In genomic region chr18:9739516-9739915, GRCh38 we compare ENCODE assay signal across 22 cellular contexts. TPM values are rescaled to one million over a fixed set of nuclear protein-coding genes. Genes with fewer than 3 reads are reported as not detected.
DNase-seq lines count a peak whose midpoint lies in the region; ATAC-seq and TF ChIP-seq lines count a peak whose summit lies in the region.
"Had no signal": no experiment of that assay in that cellular context is flagged by ENCODE, and none has a peak within 500 bp of the region (broad histone marks: within the 10 kb centered on the region; RNA-seq: fewer than 3 reads in every experiment).

No MANE protein-coding gene starts in this region.

- H3K27me3 ChIP-seq in GM23338 (ENCODE audit: insufficient read depth): no peaks in the 10 kb centered on the region
- H3K27me3 ChIP-seq: hepatocyte, left lung had no signal

- H3K4me3 Mint-ChIP-seq in GM23338 (no peak overlapping the region), progenitor cell of endocrine pancreas (ENCODE audit: low read depth) (no peak overlapping the region)
- H3K4me3 Mint-ChIP-seq: CD8-positive, alpha-beta T cell; immature natural killer cell; nephron; stimulated activated effector memory CD8-positive, alpha-beta T cell treated with anti-CD3 and anti-CD28 coated beads, Interleukin-12 subunit alpha, Interleukin-12 subunit beta, amount 100 ng/mL, for 72 hours had no signal

- H3K9me2 ChIP-seq in GM23338 (ENCODE audit: insufficient read depth): no peaks in the 10 kb centered on the region

- DNase-seq in GM23338 (ENCODE audit: low spot score): no peak
- no peak for DNase-seq in epithelial cell of proximal tubule (ENCODE audit: low read depth)
- no peak for DNase-seq in progenitor cell of endocrine pancreas (ENCODE audit: low spot score, unreplicated experiment)
- DNase-seq in SHP77 treated with DMSO at 0.1 percent for 48 hours (lab: John Stamatoyannopoulos, UW): no peak
- no peak for DNase-seq in stimulated activated CD4-positive, alpha-beta T cell treated with anti-CD3 and anti-CD28 coated beads, Interleukin-15, amount 100 ng/mL, for 24 hours
- DNase-seq: activated CD4-positive, alpha-beta T cell treated with anti-CD3 and anti-CD28 coated beads, Interleukin-2, amount 50 U/mL, for 1 hour; CD8-positive, alpha-beta T cell; immature natural killer cell; left lung; NCI-H187; NCI-H774; stimulated activated CD4-positive, alpha-beta T cell treated with anti-CD3 and anti-CD28 coated beads, Interleukin-2, amount 100 ng/mL, for 24 hours; WERI-Rb-1 had no signal

- H3K36me3 ChIP-seq in GM23338 (ENCODE audit: insufficient read depth): no peaks in the 10 kb centered on the region
- H3K36me3 ChIP-seq: left lung, thoracic aorta, WERI-Rb-1 had no signal

- peaks cover 37% of the 10 kb centered on the region for H3K4me1 Mint-ChIP-seq in GM23338
- H3K4me1 Mint-ChIP-seq in progenitor cell of endocrine pancreas (ENCODE audit: low read depth): peaks cover 27% of the 10 kb centered on the region

- TF ChIP-seq CTCF in GM23338 (conservative IDR thresholded peaks at IDR 0.05; ENCODE audit: low read depth in 2 of 2) (no peak), VCaP (conservative IDR thresholded peaks at IDR 0.05) (no peak), epithelial cell of proximal tubule (conservative IDR thresholded peaks at IDR 0.05; ENCODE audit: low read depth, low read length) (peak; percentile 15), progenitor cell of endocrine pancreas (IDR thresholded peaks at IDR 0.05; ENCODE audit: unreplicated experiment) (no peak)

- no peak overlapping the region for H3K27ac ChIP-seq in GM23338 (ENCODE audit: low read depth)
- H3K27ac ChIP-seq in VCaP: peak overlapping the region; percentile 7; the same call in 1 of the 2 replicates
- H3K27ac ChIP-seq: hepatocyte, thoracic aorta, WERI-Rb-1 had no signal

- peaks cover 12% of the 10 kb centered on the region for H3K27me3 Mint-ChIP-seq in GM23338 (ENCODE audit: insufficient read depth, low read depth, poor library complexity)
- H3K27me3 Mint-ChIP-seq in progenitor cell of endocrine pancreas: peaks cover 8% of the 10 kb centered on the region

- H3F3A ChIP-seq in GM23338 (replicated peaks; ENCODE audit: low read depth): no peaks in the 10 kb centered on the region; the same call in 1 of the 2 replicates

- H3K4me3 ChIP-seq in GM23338: no peak overlapping the region
- no peak overlapping the region for H3K4me3 ChIP-seq in epithelial cell of proximal tubule (ENCODE audit: low read depth, low read length)
- H3K4me3 ChIP-seq: hepatocyte, left lung, thoracic aorta had no signal

- ATAC-seq in GM23338: no peak
- ATAC-seq in GM18861 (IDR thresholded peaks at IDR 0.05; ENCODE audit: unreplicated experiment): no peak
- ATAC-seq in HG03175 (IDR thresholded peaks at IDR 0.05; ENCODE audit: unreplicated experiment): no peak
- ATAC-seq: activated naive CD4-positive, alpha-beta T cell treated with anti-CD3 and anti-CD28 coated beads, Interleukin-2, amount 50 U/mL, for 72 hours; CD8-positive, alpha-beta T cell; left lung; PC-3; stimulated activated effector memory CD8-positive, alpha-beta T cell treated with anti-CD3 and anti-CD28 coated beads, Interleukin-12 subunit alpha, Interleukin-12 subunit beta, amount 100 ng/mL, for 72 hours had no signal

- no peak overlapping the region for H2AFZ ChIP-seq in GM23338
- H2AFZ ChIP-seq: hepatocyte had no signal

- H3K27ac Mint-ChIP-seq in GM23338: peak overlapping the region; percentile 22; the same call in 1 of the 2 replicates
- peak overlapping the region; percentile 41 for H3K27ac Mint-ChIP-seq in progenitor cell of endocrine pancreas
- H3K27ac Mint-ChIP-seq: activated naive CD4-positive, alpha-beta T cell treated with anti-CD3 and anti-CD28 coated beads, Interleukin-2, amount 50 U/mL, for 72 hours; CD8-positive, alpha-beta T cell; immature natural killer cell; stimulated activated effector memory CD8-positive, alpha-beta T cell treated with anti-CD3 and anti-CD28 coated beads, Interleukin-12 subunit alpha, Interleukin-12 subunit beta, amount 100 ng/mL, for 72 hours had no signal

- H3K36me3 Mint-ChIP-seq in GM23338 (ENCODE audit: low read depth) (no peaks in the 10 kb centered on the region), progenitor cell of endocrine pancreas (ENCODE audit: insufficient read depth) (no peaks in the 10 kb centered on the region)
- H3K36me3 Mint-ChIP-seq: CD8-positive, alpha-beta T cell; immature natural killer cell; stimulated activated effector memory CD8-positive, alpha-beta T cell treated with anti-CD3 and anti-CD28 coated beads, Interleukin-12 subunit alpha, Interleukin-12 subunit beta, amount 100 ng/mL, for 72 hours had no signal

- H3K9me3 Mint-ChIP-seq in GM23338: no peaks in the 10 kb centered on the region
- no peaks in the 10 kb centered on the region for H3K9me3 Mint-ChIP-seq in progenitor cell of endocrine pancreas (ENCODE audit: low read depth)
- H3K9me3 Mint-ChIP-seq: activated naive CD4-positive, alpha-beta T cell treated with anti-CD3 and anti-CD28 coated beads, Interleukin-2, amount 50 U/mL, for 72 hours; CD8-positive, alpha-beta T cell; immature natural killer cell; stimulated activated effector memory CD8-positive, alpha-beta T cell treated with anti-CD3 and anti-CD28 coated beads, Interleukin-12 subunit alpha, Interleukin-12 subunit beta, amount 100 ng/mL, for 72 hours had no signal

- peaks cover 32% of the 10 kb centered on the region for H3K4me1 ChIP-seq in GM23338 (ENCODE audit: insufficient read depth)

- H3K79me2 ChIP-seq in GM23338 (replicated peaks; ENCODE audit: insufficient read depth): peaks cover 12% of the 10 kb centered on the region; the same call in 1 of the 2 replicates

- no peak overlapping the region for H3K4me2 ChIP-seq in GM23338
- H3K4me2 ChIP-seq: hepatocyte had no signal

- no peaks in the 10 kb centered on the region for H4K20me1 ChIP-seq in GM23338 (replicated peaks; ENCODE audit: insufficient read depth)

TF ChIP-seq in GM23338, 12 proteins besides CTCF, POLR2A, EP300 and RAD21 (continues in another document):
- no peak for TF ChIP-seq CREB1 (CRISPR knock-in tag; IDR thresholded peaks at IDR 0.05; ENCODE audit: low read depth)
- TF ChIP-seq REST (IDR thresholded peaks at IDR 0.05; ENCODE audit: unreplicated experiment): no peak

RNA-seq across cellular contexts. Expression of gene RAB31, which starts 31.4 kb away (rescaled TPM):
- 18.8 and 33.8 TPM in 2 replicates for total RNA-seq in GM23338 (2014; rRNA removed; shearing (Covaris generic))
- 34.0 and 46.1 TPM in 2 replicates for polyA plus RNA-seq in GM23338 (2016; fragmentation: Nextera tagmentation; extraction: Ambion mirVana)
- total RNA-seq in epithelial cell of proximal tubule (17.7 and 31.2 TPM in 2 replicates), progenitor cell of endocrine pancreas (2.9 and 5.2 TPM in 2 replicates)
